In the genomic region with DNA sequence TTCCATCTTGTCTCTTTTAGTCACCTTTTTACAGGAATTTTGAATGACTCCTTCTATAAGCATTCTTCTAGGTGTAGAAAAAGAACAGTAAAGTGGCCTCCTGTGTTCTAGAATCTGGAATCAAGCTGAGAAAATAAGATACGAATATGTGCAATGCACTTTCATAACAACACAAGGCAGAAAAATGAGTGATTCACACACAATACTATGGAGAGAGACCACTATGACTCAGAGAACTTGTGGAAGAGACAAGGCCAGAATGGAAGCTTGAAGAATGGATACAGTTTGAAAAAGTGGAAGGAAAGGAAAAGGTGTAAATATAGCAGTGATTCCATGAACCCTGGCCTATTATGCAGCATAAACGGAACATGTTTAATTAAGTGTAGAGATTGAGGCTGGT, we compare ENCODE assay signal across 10 cellular contexts. TPM values are rescaled to one million over a fixed set of nuclear protein-coding genes. Genes with fewer than 3 reads are reported as not detected.
DNase-seq lines count a peak whose midpoint lies in the region; ATAC-seq and TF ChIP-seq lines count a peak whose summit lies in the region.
"Had no signal": no experiment of that assay in that cellular context is flagged by ENCODE, and none has a peak within 500 bp of the region (broad histone marks: within the 10 kb centered on the region; RNA-seq: fewer than 3 reads in every experiment).

No MANE protein-coding gene starts in this region.

- no peak overlapping the region for H3K27ac Mint-ChIP-seq in type B pancreatic cell

- H3K4me1 Mint-ChIP-seq in type B pancreatic cell (ENCODE audit: unreplicated experiment), result peaks cover 5% of the 10 kb centered on the region

- no peaks in the 10 kb centered on the region for H3K27me3 Mint-ChIP-seq in type B pancreatic cell

- peak; percentile 12 for DNase-seq in EH (ENCODE audit: low read depth)
- peak; percentile 26 for DNase-seq in LHCN-M2 (ENCODE audit: low read depth)
- peak; percentile 57 for DNase-seq in amniotic epithelial cell (ENCODE audit: low read depth)
- peak; percentile 22 for DNase-seq in kidney glomerular epithelial cell (lab: John Stamatoyannopoulos, UW)
- DNase-seq in type B pancreatic cell (ENCODE audit: extremely low spot score, unreplicated experiment), result no peak
- no peak for DNase-seq in NCI-H2029 (lab: John Stamatoyannopoulos, UW)

- no peak for TF ChIP-seq CTCF in type B pancreatic cell (conservative IDR thresholded peaks at IDR 0.05)

- H3K4me3 Mint-ChIP-seq in type B pancreatic cell, result no peak overlapping the region

- H3K9me3 Mint-ChIP-seq in type B pancreatic cell, result no peaks in the 10 kb centered on the region

- no peaks in the 10 kb centered on the region for H3K36me3 Mint-ChIP-seq in type B pancreatic cell

- ATAC-seq in HG02973 (IDR thresholded peaks at IDR 0.05; ENCODE audit: unreplicated experiment) (no peak), GM19467 (IDR thresholded peaks at IDR 0.05; ENCODE audit: unreplicated experiment) (no peak)

RNA-seq across cellular contexts. Expression of a gene that starts 57.1 kb away (rescaled TPM):
- total RNA-seq in LHCN-M2 (2014; rRNA removed) (not detected in 2 replicates), type B pancreatic cell (ENCODE audit: low replicate concordance) (2.6 and 6.0 TPM in 2 replicates)
- not detected for polyA plus RNA-seq in LHCN-M2 (2012)
- total RNA-seq: Daoy, osteocyte had no signal

Comparison
In these comparisons a context has a peak if more than half of its experiments do, and no peak if none do; other contexts are left out.
1. DNase-seq: peak in EH (single experiment), LHCN-M2 (single experiment), amniotic epithelial cell (single experiment) and kidney glomerular epithelial cell (single experiment); none in type B pancreatic cell (single experiment) and NCI-H2029 (single experiment).